8 cellular contexts compared by ENCODE assay signal in genomic region chr7:93165447-93165846, GRCh38. TPM values are rescaled to one million over a fixed set of nuclear protein-coding genes. Genes with fewer than 3 reads are reported as not detected.
DNase-seq lines count a peak whose midpoint lies in the region; ATAC-seq and TF ChIP-seq lines count a peak whose summit lies in the region.

No MANE protein-coding gene starts in this region.

- no peaks in the 10 kb centered on the region for H3K4me1 Mint-ChIP-seq in osteocyte (ENCODE audit: unreplicated experiment)
- no peaks in the 10 kb centered on the region for H3K4me1 Mint-ChIP-seq in progenitor cell of endocrine pancreas (ENCODE audit: low read depth)
- H3K4me1 Mint-ChIP-seq in GM23338 = no peaks in the 10 kb centered on the region

- no peaks in the 10 kb centered on the region for H4K20me1 ChIP-seq in GM23338 (replicated peaks; ENCODE audit: insufficient read depth)

- TF ChIP-seq CTCF in osteocyte (IDR thresholded peaks at IDR 0.05) = no peak
- no peak for TF ChIP-seq CTCF in progenitor cell of endocrine pancreas (IDR thresholded peaks at IDR 0.05; ENCODE audit: unreplicated experiment)
- TF ChIP-seq CTCF in GM23338 (conservative IDR thresholded peaks at IDR 0.05; ENCODE audit: low read depth in 2 of 2) = no peak

- no peak overlapping the region for H3K4me2 ChIP-seq in GM23338

- H3K36me3 Mint-ChIP-seq in osteocyte (ENCODE audit: unreplicated experiment) (no peaks in the 10 kb centered on the region), progenitor cell of endocrine pancreas (ENCODE audit: insufficient read depth) (no peaks in the 10 kb centered on the region), GM23338 (ENCODE audit: low read depth) (no peaks in the 10 kb centered on the region)

- H3K79me2 ChIP-seq in GM23338 (replicated peaks; ENCODE audit: insufficient read depth) = no peaks in the 10 kb centered on the region

- H3K27me3 Mint-ChIP-seq in osteocyte (ENCODE audit: unreplicated experiment) = peaks cover 44% of the 10 kb centered on the region
- H3K27me3 Mint-ChIP-seq in progenitor cell of endocrine pancreas = peaks cover 10% of the 10 kb centered on the region
- H3K27me3 Mint-ChIP-seq in GM23338 (ENCODE audit: insufficient read depth, low read depth, poor library complexity) = peaks cover 5% of the 10 kb centered on the region

- no peak overlapping the region for H3K4me3 ChIP-seq in GM23338

- H3K27me3 ChIP-seq in GM23338 (ENCODE audit: insufficient read depth) = no peaks in the 10 kb centered on the region

- DNase-seq in kidney glomerular epithelial cell (lab: John Stamatoyannopoulos, UW) (peak; percentile 20), osteocyte (ENCODE audit: extremely low spot score, unreplicated experiment) (no peak), progenitor cell of endocrine pancreas (ENCODE audit: low spot score, unreplicated experiment) (no peak), GM23338 (ENCODE audit: low spot score) (no peak)
- no peak for DNase-seq in activated CD8-positive, alpha-beta memory T cell treated with anti-CD3 and anti-CD28 coated beads, Interleukin-2, amount 50 U/mL, for 48 hours

- H3K4me1 ChIP-seq in GM23338 (ENCODE audit: insufficient read depth) = no peaks in the 10 kb centered on the region

- no peak overlapping the region for H3K4me3 Mint-ChIP-seq in osteocyte (ENCODE audit: unreplicated experiment)
- H3K4me3 Mint-ChIP-seq in progenitor cell of endocrine pancreas (ENCODE audit: low read depth) = no peak overlapping the region
- no peak overlapping the region for H3K4me3 Mint-ChIP-seq in GM23338

- H3F3A ChIP-seq in GM23338 (replicated peaks; ENCODE audit: low read depth) = no peaks in the 10 kb centered on the region

- H3K9me3 Mint-ChIP-seq in osteocyte (ENCODE audit: unreplicated experiment) (peaks cover 11% of the 10 kb centered on the region), progenitor cell of endocrine pancreas (ENCODE audit: low read depth) (peaks cover 17% of the 10 kb centered on the region), GM23338 (peaks cover 4% of the 10 kb centered on the region; the same call in 1 of the 3 replicates)

- H3K9me2 ChIP-seq in GM23338 (ENCODE audit: insufficient read depth) = 0 out of 2 replicates have a peak, but pooled peaks cover 3% of the 10 kb centered on the region

- H3K27ac Mint-ChIP-seq in osteocyte (ENCODE audit: unreplicated experiment) = no peak overlapping the region
- no peak overlapping the region for H3K27ac Mint-ChIP-seq in progenitor cell of endocrine pancreas
- H3K27ac Mint-ChIP-seq in GM23338 = no peak overlapping the region

- ATAC-seq in GM18868 (IDR thresholded peaks at IDR 0.05; ENCODE audit: unreplicated experiment) = peak; percentile 100
- ATAC-seq in GM21786 (IDR thresholded peaks at IDR 0.05; ENCODE audit: unreplicated experiment) = peak; percentile 99
- peak; percentile 97 for ATAC-seq in HG03460 (IDR thresholded peaks at IDR 0.05; ENCODE audit: unreplicated experiment)
- no peak for ATAC-seq in GM23338

- no peak overlapping the region for H2AFZ ChIP-seq in GM23338

- no peaks in the 10 kb centered on the region for H3K36me3 ChIP-seq in GM23338 (ENCODE audit: insufficient read depth)

- H3K27ac ChIP-seq in GM23338 (ENCODE audit: low read depth) = no peak overlapping the region

TF ChIP-seq in GM23338, 12 proteins besides CTCF, POLR2A, EP300 and RAD21 (continues in another document):
- TF ChIP-seq ZNF462 (CRISPR knock-in tag; IDR thresholded peaks at IDR 0.05) = no peak
- TF ChIP-seq CREB1 (CRISPR knock-in tag; IDR thresholded peaks at IDR 0.05; ENCODE audit: low read depth) = no peak
- TF ChIP-seq ZNF114 (CRISPR knock-in tag; IDR thresholded peaks at IDR 0.05) = no peak
- no peak for TF ChIP-seq POLR2AphosphoS5 (IDR thresholded peaks at IDR 0.05; ENCODE audit: low read depth)
- TF ChIP-seq ETS1 (IDR thresholded peaks at IDR 0.05) = no peak
- TF ChIP-seq STAT1 (IDR thresholded peaks at IDR 0.05; ENCODE audit: unreplicated experiment) = no peak

RNA-seq across cellular contexts. Expression of gene SAMD9L, which starts 17.3 kb away (rescaled TPM):
- total RNA-seq in osteocyte = 16.8 and 17.6 TPM in 2 replicates
- not detected in 2 replicates for total RNA-seq in progenitor cell of endocrine pancreas
- total RNA-seq in GM23338 (2014; rRNA removed; shearing (Covaris generic)) = not detected in 2 replicates
- not detected in 2 replicates for polyA plus RNA-seq in GM23338 (2016; fragmentation: Nextera tagmentation; extraction: Ambion mirVana)

RNA-seq across cellular contexts. Expression of gene SAMD9, which starts 47.7 kb away (rescaled TPM):
- 15.0 and 15.6 TPM in 2 replicates for total RNA-seq in osteocyte
- total RNA-seq in progenitor cell of endocrine pancreas = 0.24 and 0.29 TPM in 2 replicates
- 0.17 TPM in 1 of 2 replicates, not detected in the other for total RNA-seq in GM23338 (2014; rRNA removed; shearing (Covaris generic))
- polyA plus RNA-seq in GM23338 (2016; fragmentation: Nextera tagmentation; extraction: Ambion mirVana) = 0.07 TPM in 1 of 2 replicates, not detected in the other

Comparison
In these comparisons a context has a peak if more than half of its experiments do, and no peak if none do; other contexts are left out.
1. RNA of gene SAMD9L, which starts 17.3 kb away (total RNA-seq): 16.8 to 17.6 TPM in osteocyte; not detected in progenitor cell of endocrine pancreas and not detected in GM23338; every median in the first group is over 10 times any median in the second.
2. RNA of gene SAMD9, which starts 47.7 kb away (total RNA-seq): 15.0 to 15.6 TPM in osteocyte; 0.24 to 0.29 TPM in progenitor cell of endocrine pancreas and 0.17 TPM in GM23338; every median in the first group is over 10 times any median in the second.